Comparison of ENCODE assay signal across 24 cellular contexts in the genomic region with DNA sequence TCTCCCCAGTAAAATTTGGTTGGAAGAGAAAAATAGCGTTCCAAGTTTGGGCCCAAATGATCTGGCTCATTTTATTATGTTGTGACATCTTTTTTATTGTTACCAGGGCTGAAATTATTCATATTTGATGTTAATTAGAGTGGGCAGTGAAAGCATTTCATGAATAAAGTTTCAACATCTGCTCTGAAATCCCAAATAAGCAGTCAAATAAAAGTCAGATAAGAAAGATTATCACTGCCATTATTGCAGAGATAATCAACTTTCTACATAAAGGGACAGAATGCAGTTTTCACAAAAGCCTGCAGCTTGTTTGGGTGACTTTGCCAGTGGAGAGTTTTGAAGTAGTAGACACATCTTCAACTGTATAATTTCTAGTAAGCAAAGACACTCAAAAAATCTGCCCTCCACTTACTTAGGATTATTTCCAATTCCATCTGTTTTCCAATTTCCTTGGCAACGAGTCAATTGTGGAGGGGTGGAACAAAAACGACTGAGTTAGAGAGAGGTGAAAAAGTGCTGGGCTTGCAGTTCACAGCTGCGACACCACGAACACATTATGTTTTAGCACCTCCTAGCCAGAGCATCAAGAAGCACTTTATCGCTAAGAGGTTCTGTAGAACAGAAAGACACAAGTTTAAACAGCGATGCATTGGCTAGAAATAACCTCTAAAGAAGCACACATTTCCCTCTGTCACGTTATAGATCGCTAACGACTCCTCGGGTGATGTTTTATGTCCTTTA.
"Had no signal": no experiment of that assay in that cellular context is flagged by ENCODE, and none has a peak within 500 bp of the region (broad histone marks: within the 10 kb centered on the region; RNA-seq: fewer than 3 reads in every experiment).

No MANE protein-coding gene starts in this region.

- H3K4me3 ChIP-seq: body of pancreas, esophagus muscularis mucosa, pancreas, psoas muscle, right atrium auricular region, thoracic aorta, vagina had no signal

- H3K27ac ChIP-seq: body of pancreas, esophagus muscularis mucosa, pancreas, psoas muscle, right atrium auricular region, thoracic aorta, vagina had no signal

- DNase-seq: activated CD4-positive, alpha-beta T cell treated with anti-CD3 and anti-CD28 coated beads for 1 hour; activated CD4-positive, alpha-beta T cell treated with anti-CD3 and anti-CD28 coated beads, Interleukin-2, amount 50 U/mL, for 1 hour; activated CD8-positive, alpha-beta T cell treated with anti-CD3 and anti-CD28 coated beads, Interleukin-2, amount 10 ng/mL, durations not matched to agents 7 days and 5 days; activated gamma-delta T cell; activated naive CD4-positive, alpha-beta T cell treated with anti-CD3 and anti-CD28 coated beads, Interleukin-2, amount 50 U/mL, for 16 hours; activated naive CD8-positive, alpha-beta T cell treated with anti-CD3 and anti-CD28 coated beads, Interleukin-2, amount 50 U/mL, for 24 hours; anterior cingulate cortex; body of pancreas; caudate nucleus; effector memory CD8-positive, alpha-beta T cell; glutamatergic neuron; hippocampal formation; left ventricle myocardium superior; mammary epithelial cell; midbrain; pancreas; psoas muscle; stimulated activated CD4-positive, alpha-beta T cell treated with anti-CD3 and anti-CD28 coated beads, Interleukin-4, amount 100 ng/mL, for 24 hours; stimulated activated naive CD4-positive, alpha-beta T cell treated with Interleukin-2 at 50 U/mL for 16 hours had no signal

- FAIRE-seq: frontal cortex, pancreas had no signal

- H3K4me1 ChIP-seq: body of pancreas, pancreas, psoas muscle had no signal

- H3K27me3 ChIP-seq: body of pancreas, pancreas, right atrium auricular region, vagina had no signal

- ATAC-seq: activated CD8-positive, alpha-beta T cell treated with anti-CD3 and anti-CD28 coated beads, Interleukin-2, amount 10 ng/mL, durations not matched to agents 7 days and 5 days; activated naive CD8-positive, alpha-beta T cell treated with anti-CD3 and anti-CD28 coated beads, Interleukin-2, amount 50 U/mL, for 24 hours; body of pancreas; effector memory CD8-positive, alpha-beta T cell; pancreas; psoas muscle had no signal

- H3K36me3 ChIP-seq: esophagus muscularis mucosa, pancreas, right atrium auricular region, thoracic aorta, vagina had no signal

- H3K9me3 ChIP-seq: body of pancreas, esophagus muscularis mucosa, pancreas, psoas muscle, right atrium auricular region, thoracic aorta, vagina had no signal
